2 cellular contexts compared by ENCODE assay signal in genomic region chr2:218400167-218400929, GRCh38.
TF ChIP-seq lines count a peak whose summit lies in the region.

No MANE protein-coding gene starts in this region.

TF ChIP-seq in A549, 52 proteins besides CTCF, POLR2A, EP300 and RAD21 (continued from another document):
- TF ChIP-seq MAX (IDR thresholded peaks at IDR 0.05) (peak; percentile 47; the same call in 1 of the 2 replicates), ZC3H11A (IDR thresholded peaks at IDR 0.05) (no peak), JUN (IDR thresholded peaks at IDR 0.05) (peak in 1 of 2 experiments; percentile 2; a peak in 2 of 5 replicates), EHMT2 (IDR thresholded peaks at IDR 0.05; ENCODE audit: low read depth) (no peak), HEYL (CRISPR knock-in tag; IDR thresholded peaks at IDR 0.05) (no peak), PHF8 (IDR thresholded peaks at IDR 0.05; ENCODE audit: borderline replicate concordance, low read depth) (no peak), CEBPB (IDR thresholded peaks at IDR 0.05) (no peak), CBX2 (IDR thresholded peaks at IDR 0.05; ENCODE audit: borderline replicate concordance, low read depth) (no peak), REST (IDR thresholded peaks at IDR 0.05) (no peak), SREBF2 (IDR thresholded peaks at IDR 0.05) (no peak)

TF ChIP-seq in WTC11, 78 proteins besides CTCF, POLR2A, EP300 and RAD21:
- TF ChIP-seq FOXP4 (CRISPR knock-in tag; IDR thresholded peaks at IDR 0.05) (0 out of 2 replicates have a peak, but pooled peaks have one; percentile 17), CREM (CRISPR knock-in tag; IDR thresholded peaks at IDR 0.05) (no peak)
